ENCODE assay signal across 9 cellular contexts in genomic region chr6:35686873-35687557, GRCh38. TPM values are rescaled to one million over a fixed set of nuclear protein-coding genes. Genes with fewer than 3 reads are reported as not detected.
DNase-seq lines count a peak whose midpoint lies in the region; ATAC-seq and TF ChIP-seq lines count a peak whose summit lies in the region.
"Had no signal": no experiment of that assay in that cellular context is flagged by ENCODE, and none has a peak within 500 bp of the region (broad histone marks: within the 10 kb centered on the region; RNA-seq: fewer than 3 reads in every experiment).

No MANE protein-coding gene starts in this region.

- H3K79me2 ChIP-seq in GM23338 (replicated peaks; ENCODE audit: insufficient read depth): peaks cover 52% of the 10 kb centered on the region
- peaks cover 63% of the 10 kb centered on the region for H3K79me2 ChIP-seq in SU-DHL-6 (ENCODE audit: insufficient read depth, low read length)

- H3K27me3 Mint-ChIP-seq in GM23338 (ENCODE audit: insufficient read depth, low read depth, poor library complexity): peaks cover 9% of the 10 kb centered on the region

- no peak for DNase-seq in GM23338 (ENCODE audit: low spot score)
- DNase-seq in foreskin keratinocyte: no peak
- DNase-seq in NCI-H69 (lab: John Stamatoyannopoulos, UW): no peak
- no peak for DNase-seq in dedifferentiated amniotic fluid mesenchymal stem cell (ENCODE audit: extremely low spot score)

- H3K36me3 Mint-ChIP-seq in GM23338 (ENCODE audit: low read depth): no peaks in the 10 kb centered on the region; the same call in 1 of the 3 replicates

- H3K4me2 ChIP-seq in GM23338: peak overlapping the region; percentile 98
- peak overlapping the region; percentile 98 for H3K4me2 ChIP-seq in SU-DHL-6 (ENCODE audit: low read depth, low read length, poor library complexity, severe bottlenecking)

- H3K4me3 Mint-ChIP-seq in GM23338: peak overlapping the region; percentile 88

- H4K20me1 ChIP-seq in GM23338 (replicated peaks; ENCODE audit: insufficient read depth) (peaks cover 14% of the 10 kb centered on the region), SU-DHL-6 (ENCODE audit: low read depth, low read length) (peaks cover 26% of the 10 kb centered on the region)

- ATAC-seq in GM23338 (no peak), foreskin keratinocyte (no peak), GM18502 (IDR thresholded peaks at IDR 0.05; ENCODE audit: poor library complexity, unreplicated experiment) (no peak), HG03039 (IDR thresholded peaks at IDR 0.05; ENCODE audit: unreplicated experiment) (no peak)

- H3K36me3 ChIP-seq in GM23338 (ENCODE audit: insufficient read depth) (no peaks in the 10 kb centered on the region), SU-DHL-6 (ENCODE audit: low read length) (peaks cover 21% of the 10 kb centered on the region)

- no peaks in the 10 kb centered on the region for H3K9me3 Mint-ChIP-seq in GM23338

- no peaks in the 10 kb centered on the region for H3K9me2 ChIP-seq in GM23338 (ENCODE audit: insufficient read depth)
- H3K9me2 ChIP-seq in SU-DHL-6 (replicated peaks; ENCODE audit: insufficient read depth, low read length): no peaks in the 10 kb centered on the region

- H3K27me3 ChIP-seq in GM23338 (ENCODE audit: insufficient read depth): peaks cover 20% of the 10 kb centered on the region
- no peaks in the 10 kb centered on the region for H3K27me3 ChIP-seq in SU-DHL-6 (ENCODE audit: low read length)
- H3K27me3 ChIP-seq in foreskin keratinocyte: no peaks in the 10 kb centered on the region

- H3K27ac ChIP-seq in GM23338 (ENCODE audit: low read depth) (no peak overlapping the region), SU-DHL-6 (ENCODE audit: low read depth, low read length) (peak overlapping the region; percentile 79), foreskin keratinocyte (peak overlapping the region; percentile 47), skin epidermis (peak overlapping the region in 19 of 21 experiments; percentile 69 to 97 (median 90))

- H2AFZ ChIP-seq in GM23338 (no peak overlapping the region), SU-DHL-6 (ENCODE audit: low read depth, low read length, severe bottlenecking) (no peak overlapping the region)

- H3K4me3 ChIP-seq in GM23338 (peak overlapping the region; percentile 85), SU-DHL-6 (ENCODE audit: insufficient read depth, low read length, poor library complexity, severe bottlenecking) (peak overlapping the region; percentile 73), skin epidermis (peak overlapping the region; percentile 55 to 95 (median 86))

- H3K27ac Mint-ChIP-seq in GM23338: no peak overlapping the region

- TF ChIP-seq CTCF in GM23338 (conservative IDR thresholded peaks at IDR 0.05; ENCODE audit: low read depth in 2 of 2) (no peak), SU-DHL-6 (IDR thresholded peaks at IDR 0.05; ENCODE audit: insufficient read depth, low read length, poor library complexity, severe bottlenecking) (no peak), foreskin keratinocyte (conservative IDR thresholded peaks at IDR 0.05) (no peak)

- H3F3A ChIP-seq in GM23338 (replicated peaks; ENCODE audit: low read depth) (peaks cover 14% of the 10 kb centered on the region; the same call in 1 of the 2 replicates), SU-DHL-6 (ENCODE audit: insufficient read depth) (peaks cover 31% of the 10 kb centered on the region)

- H3K4me1 Mint-ChIP-seq in GM23338: peaks cover 5% of the 10 kb centered on the region

- H3K4me1 ChIP-seq in GM23338 (ENCODE audit: insufficient read depth) (peaks cover 15% of the 10 kb centered on the region), foreskin keratinocyte (peaks cover 8% of the 10 kb centered on the region)

- no peaks in the 10 kb centered on the region for H3K9me3 ChIP-seq in SU-DHL-6 (ENCODE audit: insufficient read depth, low read length)

- H3K9ac ChIP-seq in SU-DHL-6 (ENCODE audit: low read length): peak overlapping the region; percentile 87

TF ChIP-seq in GM23338, 12 proteins besides CTCF, POLR2A, EP300 and RAD21 (continues in another document):
- TF ChIP-seq JUNB (IDR thresholded peaks at IDR 0.05; ENCODE audit: unreplicated experiment) (no peak), EZH2 (IDR thresholded peaks at IDR 0.05; ENCODE audit: low read depth, unreplicated experiment) (no peak), NANOG (IDR thresholded peaks at IDR 0.05; ENCODE audit: borderline replicate concordance) (no peak), CREB1 (CRISPR knock-in tag; IDR thresholded peaks at IDR 0.05; ENCODE audit: low read depth) (no peak), REST (IDR thresholded peaks at IDR 0.05; ENCODE audit: unreplicated experiment) (no peak), STAT1 (IDR thresholded peaks at IDR 0.05; ENCODE audit: unreplicated experiment) (no peak), ZNF114 (CRISPR knock-in tag; IDR thresholded peaks at IDR 0.05) (no peak), ZNF331 (CRISPR knock-in tag; IDR thresholded peaks at IDR 0.05; ENCODE audit: low read depth) (no peak)
- TF ChIP-seq, protein P1, sequence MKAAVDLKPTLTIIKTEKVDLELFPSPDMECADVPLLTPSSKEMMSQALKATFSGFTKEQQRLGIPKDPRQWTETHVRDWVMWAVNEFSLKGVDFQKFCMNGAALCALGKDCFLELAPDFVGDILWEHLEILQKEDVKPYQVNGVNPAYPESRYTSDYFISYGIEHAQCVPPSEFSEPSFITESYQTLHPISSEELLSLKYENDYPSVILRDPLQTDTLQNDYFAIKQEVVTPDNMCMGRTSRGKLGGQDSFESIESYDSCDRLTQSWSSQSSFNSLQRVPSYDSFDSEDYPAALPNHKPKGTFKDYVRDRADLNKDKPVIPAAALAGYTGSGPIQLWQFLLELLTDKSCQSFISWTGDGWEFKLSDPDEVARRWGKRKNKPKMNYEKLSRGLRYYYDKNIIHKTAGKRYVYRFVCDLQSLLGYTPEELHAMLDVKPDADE (IDR thresholded peaks at IDR 0.05): no peak

RNA-seq across cellular contexts. Expression of gene FKBP5, which starts 1.7 kb away (rescaled TPM):
- total RNA-seq in GM23338 (2014; rRNA removed; shearing (Covaris generic)): 24.3 and 28.6 TPM in 2 replicates
- polyA plus RNA-seq in GM23338 (2016; fragmentation: Nextera tagmentation; extraction: Ambion mirVana): 17.7 and 19.8 TPM in 2 replicates
- total RNA-seq in foreskin keratinocyte: 42.2 and 59.4 TPM in 2 replicates
- polyA plus RNA-seq in foreskin keratinocyte: 28.1 and 41.8 TPM in 2 replicates

RNA-seq across cellular contexts. Expression of gene ARMC12, which starts 49.8 kb away (rescaled TPM):
- 0.90 and 1.3 TPM in 2 replicates for total RNA-seq in GM23338 (2014; rRNA removed; shearing (Covaris generic))
- polyA plus RNA-seq in GM23338 (2016; fragmentation: Nextera tagmentation; extraction: Ambion mirVana) (0.94 TPM in 2 replicates), foreskin keratinocyte (0.15 and 0.23 TPM in 2 replicates)
- 0.14 and 0.27 TPM in 2 replicates for total RNA-seq in foreskin keratinocyte
- total RNA-seq: RPMI7951 had no signal
